Comparison of ENCODE assay signal across 9 cellular contexts in the genomic region with DNA sequence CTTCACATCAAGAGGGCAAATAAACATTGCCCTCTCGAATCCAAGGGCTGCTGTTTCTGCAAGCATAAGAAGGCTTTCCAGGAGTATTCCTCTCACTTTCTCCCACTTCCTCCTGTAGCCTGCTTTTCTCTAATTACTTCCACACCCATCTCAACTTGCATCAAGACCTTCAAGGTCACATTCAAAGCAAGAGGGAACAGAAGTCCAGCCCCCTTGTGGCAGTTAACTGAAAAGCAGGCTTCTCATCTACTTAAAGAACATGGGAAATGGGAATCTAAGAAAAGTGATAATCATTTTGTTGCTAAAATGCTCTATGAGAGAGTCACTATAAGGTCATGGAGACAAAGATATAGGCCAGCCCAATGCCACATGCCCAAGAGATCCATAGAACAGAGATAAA.
DNase-seq lines count a peak whose midpoint lies in the region; ATAC-seq and TF ChIP-seq lines count a peak whose summit lies in the region.
"Had no signal": no experiment of that assay in that cellular context is flagged by ENCODE, and none has a peak within 500 bp of the region (broad histone marks: within the 10 kb centered on the region; RNA-seq: fewer than 3 reads in every experiment).

No MANE protein-coding gene starts in this region.

- H3K79me2 ChIP-seq in neural cell (replicated peaks; ENCODE audit: insufficient read depth, low read length), result no peaks in the 10 kb centered on the region

- H3K9me2 ChIP-seq in neural cell (ENCODE audit: insufficient read depth, low read length), result no peaks in the 10 kb centered on the region

- H3K9ac ChIP-seq in neural cell (ENCODE audit: low read length), result no peak overlapping the region

- H3K27ac Mint-ChIP-seq in activated T-helper 1 cell treated with anti-CD3 and anti-CD28 coated beads, Interleukin-12 subunit alpha, Interleukin-12 subunit beta, Interleukin-2, Interleukin-4 antibody, amounts not matched to agents 30 ng/mL and 10 ng/mL and 1 ng/mL, durations not matched to agents 14 hours and 24 hours and 36 hours, result no peak overlapping the region
- no peak overlapping the region for H3K27ac Mint-ChIP-seq in stimulated activated naive CD8-positive, alpha-beta T cell treated with anti-CD3 and anti-CD28 coated beads, Interleukin-15, amount 100 ng/mL, for 72 hours

- H3K36me3 Mint-ChIP-seq in activated T-helper 1 cell treated with anti-CD3 and anti-CD28 coated beads, Interleukin-12 subunit alpha, Interleukin-12 subunit beta, Interleukin-2, Interleukin-4 antibody, amounts not matched to agents 30 ng/mL and 10 ng/mL and 1 ng/mL, durations not matched to agents 14 hours and 24 hours and 36 hours (ENCODE audit: low read depth), result no peaks in the 10 kb centered on the region

- no peaks in the 10 kb centered on the region for H3K4me1 Mint-ChIP-seq in activated T-helper 1 cell treated with anti-CD3 and anti-CD28 coated beads, Interleukin-12 subunit alpha, Interleukin-12 subunit beta, Interleukin-2, Interleukin-4 antibody, amounts not matched to agents 30 ng/mL and 10 ng/mL and 1 ng/mL, durations not matched to agents 14 hours and 24 hours and 36 hours (ENCODE audit: low read depth)
- H3K4me1 Mint-ChIP-seq in stimulated activated naive CD8-positive, alpha-beta T cell treated with anti-CD3 and anti-CD28 coated beads, Interleukin-15, amount 100 ng/mL, for 72 hours, result no peaks in the 10 kb centered on the region

- H3K27me3 ChIP-seq in neural cell (ENCODE audit: insufficient read depth, low read depth, low read length), result no peaks in the 10 kb centered on the region

- no peaks in the 10 kb centered on the region for H3K27me3 Mint-ChIP-seq in activated T-helper 1 cell treated with anti-CD3 and anti-CD28 coated beads, Interleukin-12 subunit alpha, Interleukin-12 subunit beta, Interleukin-2, Interleukin-4 antibody, amounts not matched to agents 30 ng/mL and 10 ng/mL and 1 ng/mL, durations not matched to agents 14 hours and 24 hours and 36 hours (ENCODE audit: insufficient read depth)
- H3K27me3 Mint-ChIP-seq in stimulated activated naive CD8-positive, alpha-beta T cell treated with anti-CD3 and anti-CD28 coated beads, Interleukin-15, amount 100 ng/mL, for 72 hours, result no peaks in the 10 kb centered on the region

- H2AFZ ChIP-seq in neural cell (ENCODE audit: low read depth, low read length), result no peak overlapping the region

- no peak overlapping the region for H3K4me2 ChIP-seq in neural cell (ENCODE audit: low read length)

- intact Hi-C loops in activated T-helper 1 cell treated with anti-CD3 and anti-CD28 coated beads, Interleukin-12 subunit alpha, Interleukin-12 subunit beta, Interleukin-2, Interleukin-4 antibody, amounts not matched to agents 30 ng/mL and 10 ng/mL and 1 ng/mL, durations not matched to agents 14 hours and 24 hours and 36 hours (cut with micrococcal nuclease), result no loop called here

- no peaks in the 10 kb centered on the region for H4K20me1 ChIP-seq in neural cell (ENCODE audit: insufficient read depth)

- no peak overlapping the region for H3K27ac ChIP-seq in neural cell (ENCODE audit: low read length)

- TF ChIP-seq CTCF in WI38 (IDR thresholded peaks at IDR 0.05; ENCODE audit: low read depth, low read length) (0 out of 2 replicates have a peak, but pooled peaks have one; percentile 23), neural cell (IDR thresholded peaks at IDR 0.05; ENCODE audit: poor library complexity, severe bottlenecking) (peak; percentile 22)

- no peak overlapping the region for H3K4me3 Mint-ChIP-seq in activated T-helper 1 cell treated with anti-CD3 and anti-CD28 coated beads, Interleukin-12 subunit alpha, Interleukin-12 subunit beta, Interleukin-2, Interleukin-4 antibody, amounts not matched to agents 30 ng/mL and 10 ng/mL and 1 ng/mL, durations not matched to agents 14 hours and 24 hours and 36 hours
- no peak overlapping the region for H3K4me3 Mint-ChIP-seq in stimulated activated naive CD8-positive, alpha-beta T cell treated with anti-CD3 and anti-CD28 coated beads, Interleukin-15, amount 100 ng/mL, for 72 hours

- H3K9me3 ChIP-seq in neural cell (ENCODE audit: low read length), result no peaks in the 10 kb centered on the region

- DNase-seq in DMS53 (lab: John Stamatoyannopoulos, UW), result peak; percentile 60
- no peak for DNase-seq in DMS53 treated with DMSO at 0.1 percent for 48 hours (lab: John Stamatoyannopoulos, UW; ENCODE audit: unreplicated experiment)
- DNase-seq in activated T-helper 1 cell treated with anti-CD3 and anti-CD28 coated beads, Interleukin-12 subunit alpha, Interleukin-12 subunit beta, Interleukin-2, Interleukin-4 antibody, amounts not matched to agents 30 ng/mL and 10 ng/mL and 1 ng/mL, durations not matched to agents 14 hours and 24 hours and 36 hours (ENCODE audit: low spot score), result no peak
- DNase-seq in stimulated activated naive CD8-positive, alpha-beta T cell treated with anti-CD3 and anti-CD28 coated beads, Interleukin-15, amount 100 ng/mL, for 72 hours, result no peak
- DNase-seq: stimulated activated naive CD4-positive, alpha-beta T cell had no signal

- TF ChIP-seq EP300 in neural cell (conservative IDR thresholded peaks at IDR 0.05; ENCODE audit: poor library complexity, severe bottlenecking), result no peak

- no peak for TF ChIP-seq RAD21 in neural cell (conservative IDR thresholded peaks at IDR 0.05)

- no peaks in the 10 kb centered on the region for H3K36me3 ChIP-seq in neural cell (ENCODE audit: insufficient read depth, low read length)

- H3F3A ChIP-seq in neural cell (ENCODE audit: insufficient read depth, low read length, poor library complexity, severe bottlenecking), result no peaks in the 10 kb centered on the region

- H3K9me3 Mint-ChIP-seq in activated T-helper 1 cell treated with anti-CD3 and anti-CD28 coated beads, Interleukin-12 subunit alpha, Interleukin-12 subunit beta, Interleukin-2, Interleukin-4 antibody, amounts not matched to agents 30 ng/mL and 10 ng/mL and 1 ng/mL, durations not matched to agents 14 hours and 24 hours and 36 hours, result no peaks in the 10 kb centered on the region
- peaks cover 7 to 11% of the 10 kb centered on the region in 2 donors for H3K9me3 Mint-ChIP-seq in stimulated activated naive CD8-positive, alpha-beta T cell treated with anti-CD3 and anti-CD28 coated beads, Interleukin-15, amount 100 ng/mL, for 72 hours

- peak; percentile 52 for ATAC-seq in HG03442 (IDR thresholded peaks at IDR 0.05; ENCODE audit: unreplicated experiment)
- ATAC-seq in GM18909 (IDR thresholded peaks at IDR 0.05; ENCODE audit: poor library complexity, unreplicated experiment), result no peak
- no peak for ATAC-seq in stimulated activated naive CD8-positive, alpha-beta T cell treated with anti-CD3 and anti-CD28 coated beads, Interleukin-15, amount 100 ng/mL, for 72 hours

- H3K4me3 ChIP-seq in WI38 (ENCODE audit: low read depth, low read length) (no peak overlapping the region), neural cell (ENCODE audit: low read length) (no peak overlapping the region)

TF ChIP-seq in neural cell, 6 proteins besides CTCF, POLR2A, EP300 and RAD21:
- TF ChIP-seq POLR2AphosphoS5 (IDR thresholded peaks at IDR 0.05) (no peak), SMC3 (conservative IDR thresholded peaks at IDR 0.05; ENCODE audit: poor library complexity) (no peak), MXI1 (conservative IDR thresholded peaks at IDR 0.05; ENCODE audit: poor library complexity, severe bottlenecking) (no peak), EZH2 (IDR thresholded peaks at IDR 0.05; ENCODE audit: borderline replicate concordance, insufficient read depth, low read length, poor library complexity, severe bottlenecking) (no peak)
- TF ChIP-seq, protein P1, sequence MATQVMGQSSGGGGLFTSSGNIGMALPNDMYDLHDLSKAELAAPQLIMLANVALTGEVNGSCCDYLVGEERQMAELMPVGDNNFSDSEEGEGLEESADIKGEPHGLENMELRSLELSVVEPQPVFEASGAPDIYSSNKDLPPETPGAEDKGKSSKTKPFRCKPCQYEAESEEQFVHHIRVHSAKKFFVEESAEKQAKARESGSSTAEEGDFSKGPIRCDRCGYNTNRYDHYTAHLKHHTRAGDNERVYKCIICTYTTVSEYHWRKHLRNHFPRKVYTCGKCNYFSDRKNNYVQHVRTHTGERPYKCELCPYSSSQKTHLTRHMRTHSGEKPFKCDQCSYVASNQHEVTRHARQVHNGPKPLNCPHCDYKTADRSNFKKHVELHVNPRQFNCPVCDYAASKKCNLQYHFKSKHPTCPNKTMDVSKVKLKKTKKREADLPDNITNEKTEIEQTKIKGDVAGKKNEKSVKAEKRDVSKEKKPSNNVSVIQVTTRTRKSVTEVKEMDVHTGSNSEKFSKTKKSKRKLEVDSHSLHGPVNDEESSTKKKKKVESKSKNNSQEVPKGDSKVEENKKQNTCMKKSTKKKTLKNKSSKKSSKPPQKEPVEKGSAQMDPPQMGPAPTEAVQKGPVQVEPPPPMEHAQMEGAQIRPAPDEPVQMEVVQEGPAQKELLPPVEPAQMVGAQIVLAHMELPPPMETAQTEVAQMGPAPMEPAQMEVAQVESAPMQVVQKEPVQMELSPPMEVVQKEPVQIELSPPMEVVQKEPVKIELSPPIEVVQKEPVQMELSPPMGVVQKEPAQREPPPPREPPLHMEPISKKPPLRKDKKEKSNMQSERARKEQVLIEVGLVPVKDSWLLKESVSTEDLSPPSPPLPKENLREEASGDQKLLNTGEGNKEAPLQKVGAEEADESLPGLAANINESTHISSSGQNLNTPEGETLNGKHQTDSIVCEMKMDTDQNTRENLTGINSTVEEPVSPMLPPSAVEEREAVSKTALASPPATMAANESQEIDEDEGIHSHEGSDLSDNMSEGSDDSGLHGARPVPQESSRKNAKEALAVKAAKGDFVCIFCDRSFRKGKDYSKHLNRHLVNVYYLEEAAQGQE (IDR thresholded peaks at IDR 0.05; ENCODE audit: borderline replicate concordance), result no peak
